Comparison of ENCODE assay signal across 12 cellular contexts in the genomic region with DNA sequence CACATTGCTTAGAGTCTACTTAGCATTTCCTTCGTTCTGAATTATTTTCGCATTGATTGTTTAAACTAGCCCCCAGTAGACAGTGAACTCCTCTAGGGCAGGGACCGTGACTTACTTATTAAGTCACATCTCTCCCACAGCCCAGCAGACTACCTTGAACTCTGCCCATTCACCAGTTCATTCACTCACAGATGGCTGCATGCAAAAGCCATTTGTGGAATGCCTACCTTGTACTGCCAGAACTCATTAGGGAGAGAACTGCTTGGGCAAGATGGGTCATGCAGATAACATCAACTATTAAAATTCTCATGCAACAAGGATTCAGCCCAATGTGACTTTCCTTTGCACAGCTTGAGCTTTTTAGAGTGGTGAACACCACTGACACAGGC.
DNase-seq lines count a peak whose midpoint lies in the region; ATAC-seq and TF ChIP-seq lines count a peak whose summit lies in the region.
"Had no signal": no experiment of that assay in that cellular context is flagged by ENCODE, and none has a peak within 500 bp of the region (broad histone marks: within the 10 kb centered on the region; RNA-seq: fewer than 3 reads in every experiment).

No MANE protein-coding gene starts in this region.

- POLR2A ChIA-PET in AG04449 (lab: Yijun Ruan, JAX): interaction anchor here (0.6 kb wide), 1 partner anchor 144 kb away, joined by 3 read pairs; no protein-coding TSS in a partner anchor
- POLR2A ChIA-PET in CD4-positive, alpha-beta T cell (lab: Charles Lee): no interaction called here

- TF ChIP-seq CTCF in AG04449 (IDR thresholded peaks at IDR 0.05; ENCODE audit: insufficient read depth, low read length, missing control alignments): no peak
- TF ChIP-seq CTCF in CD4-positive, alpha-beta T cell (IDR thresholded peaks at IDR 0.05): no peak

- no peak overlapping the region for H3K4me3 ChIP-seq in AG04449 (ENCODE audit: low read depth, low read length)
- H3K4me3 ChIP-seq: adrenal gland had no signal

- no peaks in the 10 kb centered on the region for H3K9me3 Mint-ChIP-seq in CD4-positive, alpha-beta T cell

- H3K27me3 ChIP-seq in CD4-positive, alpha-beta T cell (ENCODE audit: control insufficient read depth, insufficient read depth, low read length): no peaks in the 10 kb centered on the region
- H3K27me3 ChIP-seq: adrenal gland, neutrophil had no signal

- no peak overlapping the region for H3K4me3 Mint-ChIP-seq in CD4-positive, alpha-beta T cell

- no peak overlapping the region for H3K27ac Mint-ChIP-seq in CD4-positive, alpha-beta T cell

- DNase-seq in AG04449 (ENCODE audit: low read depth, low spot score): peak; percentile 95
- peak; percentile 78 for DNase-seq in H4 (ENCODE audit: low spot score)
- DNase-seq in iris pigment epithelial cell (ENCODE audit: low read depth): peak; percentile 36
- DNase-seq in NK-92 treated with Interleukin-12 subunit alpha and Interleukin-12 subunit beta, amount 100 ng/mL, for 24 hours (lab: John Stamatoyannopoulos, UW): no peak
- no peak for DNase-seq in CD4-positive, alpha-beta T cell
- DNase-seq in activated effector memory CD4-positive, alpha-beta T cell treated with Interleukin-2 at 50 U/mL for 16 hours: no peak
- DNase-seq in HK-2 (ENCODE audit: unreplicated experiment): no peak
- DNase-seq: activated CD4-positive, CD25-positive, alpha-beta regulatory T cell; activated CD8-positive, alpha-beta memory T cell treated with anti-CD3 and anti-CD28 coated beads, Interleukin-2, amount 50 U/mL, for 48 hours; adrenal gland had no signal

- H3K4me1 Mint-ChIP-seq in CD4-positive, alpha-beta T cell (ENCODE audit: low read depth): no peaks in the 10 kb centered on the region

- H3K36me3 Mint-ChIP-seq in CD4-positive, alpha-beta T cell (ENCODE audit: low read depth): no peaks in the 10 kb centered on the region

- CTCF ChIA-PET in AG04449 (lab: Yijun Ruan, JAX): interaction anchor here (1.1 to 10.3 kb wide), 6 partner anchors 6 to 1053 kb away, joined by 3 to 81 read pairs (median 9); no protein-coding TSS in a partner anchor
- CTCF ChIA-PET in CD4-positive, alpha-beta T cell (lab: Charles Lee): interaction anchor here (2.9 kb wide), 1 partner anchor 1053 kb away, joined by 8 read pairs; no protein-coding TSS in a partner anchor

- ATAC-seq in SK-N-SH treated with all-trans-retinoic acid at 6 μM for 48 hours: peak; percentile 73
- no peak for ATAC-seq in CD4-positive, alpha-beta T cell (ENCODE audit: poor library complexity)

- no peak overlapping the region for H3K27ac ChIP-seq in CD4-positive, alpha-beta T cell (ENCODE audit: low read depth, low read length)
- H3K27ac ChIP-seq: adrenal gland, neutrophil had no signal

- intact Hi-C loops in CD4-positive, alpha-beta T cell (cut with DNase I, micrococcal nuclease): no loop called here

- no peaks in the 10 kb centered on the region for H3K9me3 ChIP-seq in CD4-positive, alpha-beta T cell (ENCODE audit: control insufficient read depth, low read length)
- H3K9me3 ChIP-seq: adrenal gland, neutrophil had no signal

- H3K27me3 Mint-ChIP-seq in CD4-positive, alpha-beta T cell: no peaks in the 10 kb centered on the region

TF ChIP-seq in SK-N-SH treated with all-trans-retinoic acid at 6 μM for 48 hours, 23 proteins besides CTCF, POLR2A, EP300 and RAD21 (continues in another document):
- no peak for TF ChIP-seq ZFP30 (CRISPR knock-in tag; IDR thresholded peaks at IDR 0.05)
- TF ChIP-seq ZC3H10 (CRISPR knock-in tag; IDR thresholded peaks at IDR 0.05): no peak
- TF ChIP-seq SNAI2 (CRISPR knock-in tag; IDR thresholded peaks at IDR 0.05): peak; percentile 56; the same call in 1 of the 2 replicates
- TF ChIP-seq, protein P1, sequence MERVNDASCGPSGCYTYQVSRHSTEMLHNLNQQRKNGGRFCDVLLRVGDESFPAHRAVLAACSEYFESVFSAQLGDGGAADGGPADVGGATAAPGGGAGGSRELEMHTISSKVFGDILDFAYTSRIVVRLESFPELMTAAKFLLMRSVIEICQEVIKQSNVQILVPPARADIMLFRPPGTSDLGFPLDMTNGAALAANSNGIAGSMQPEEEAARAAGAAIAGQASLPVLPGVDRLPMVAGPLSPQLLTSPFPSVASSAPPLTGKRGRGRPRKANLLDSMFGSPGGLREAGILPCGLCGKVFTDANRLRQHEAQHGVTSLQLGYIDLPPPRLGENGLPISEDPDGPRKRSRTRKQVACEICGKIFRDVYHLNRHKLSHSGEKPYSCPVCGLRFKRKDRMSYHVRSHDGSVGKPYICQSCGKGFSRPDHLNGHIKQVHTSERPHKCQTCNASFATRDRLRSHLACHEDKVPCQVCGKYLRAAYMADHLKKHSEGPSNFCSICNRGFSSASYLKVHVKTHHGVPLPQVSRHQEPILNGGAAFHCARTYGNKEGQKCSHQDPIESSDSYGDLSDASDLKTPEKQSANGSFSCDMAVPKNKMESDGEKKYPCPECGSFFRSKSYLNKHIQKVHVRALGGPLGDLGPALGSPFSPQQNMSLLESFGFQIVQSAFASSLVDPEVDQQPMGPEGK (CRISPR knock-in tag; IDR thresholded peaks at IDR 0.05; ENCODE audit: borderline replicate concordance): peak; percentile 85; the same call in 1 of the 2 replicates
- no peak for TF ChIP-seq PPARA (CRISPR knock-in tag; IDR thresholded peaks at IDR 0.05; ENCODE audit: borderline replicate concordance)
- TF ChIP-seq, protein P2, sequence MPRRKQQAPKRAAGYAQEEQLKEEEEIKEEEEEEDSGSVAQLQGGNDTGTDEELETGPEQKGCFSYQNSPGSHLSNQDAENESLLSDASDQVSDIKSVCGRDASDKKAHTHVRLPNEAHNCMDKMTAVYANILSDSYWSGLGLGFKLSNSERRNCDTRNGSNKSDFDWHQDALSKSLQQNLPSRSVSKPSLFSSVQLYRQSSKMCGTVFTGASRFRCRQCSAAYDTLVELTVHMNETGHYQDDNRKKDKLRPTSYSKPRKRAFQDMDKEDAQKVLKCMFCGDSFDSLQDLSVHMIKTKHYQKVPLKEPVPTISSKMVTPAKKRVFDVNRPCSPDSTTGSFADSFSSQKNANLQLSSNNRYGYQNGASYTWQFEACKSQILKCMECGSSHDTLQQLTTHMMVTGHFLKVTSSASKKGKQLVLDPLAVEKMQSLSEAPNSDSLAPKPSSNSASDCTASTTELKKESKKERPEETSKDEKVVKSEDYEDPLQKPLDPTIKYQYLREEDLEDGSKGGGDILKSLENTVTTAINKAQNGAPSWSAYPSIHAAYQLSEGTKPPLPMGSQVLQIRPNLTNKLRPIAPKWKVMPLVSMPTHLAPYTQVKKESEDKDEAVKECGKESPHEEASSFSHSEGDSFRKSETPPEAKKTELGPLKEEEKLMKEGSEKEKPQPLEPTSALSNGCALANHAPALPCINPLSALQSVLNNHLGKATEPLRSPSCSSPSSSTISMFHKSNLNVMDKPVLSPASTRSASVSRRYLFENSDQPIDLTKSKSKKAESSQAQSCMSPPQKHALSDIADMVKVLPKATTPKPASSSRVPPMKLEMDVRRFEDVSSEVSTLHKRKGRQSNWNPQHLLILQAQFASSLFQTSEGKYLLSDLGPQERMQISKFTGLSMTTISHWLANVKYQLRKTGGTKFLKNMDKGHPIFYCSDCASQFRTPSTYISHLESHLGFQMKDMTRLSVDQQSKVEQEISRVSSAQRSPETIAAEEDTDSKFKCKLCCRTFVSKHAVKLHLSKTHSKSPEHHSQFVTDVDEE (CRISPR knock-in tag; IDR thresholded peaks at IDR 0.05): peak; percentile 32; the same call in 1 of the 2 replicates
- no peak for TF ChIP-seq ARNTL (CRISPR knock-in tag; IDR thresholded peaks at IDR 0.05; ENCODE audit: borderline replicate concordance, low read depth)
- TF ChIP-seq RARB (CRISPR knock-in tag; IDR thresholded peaks at IDR 0.05): no peak
- TF ChIP-seq, protein P3, sequence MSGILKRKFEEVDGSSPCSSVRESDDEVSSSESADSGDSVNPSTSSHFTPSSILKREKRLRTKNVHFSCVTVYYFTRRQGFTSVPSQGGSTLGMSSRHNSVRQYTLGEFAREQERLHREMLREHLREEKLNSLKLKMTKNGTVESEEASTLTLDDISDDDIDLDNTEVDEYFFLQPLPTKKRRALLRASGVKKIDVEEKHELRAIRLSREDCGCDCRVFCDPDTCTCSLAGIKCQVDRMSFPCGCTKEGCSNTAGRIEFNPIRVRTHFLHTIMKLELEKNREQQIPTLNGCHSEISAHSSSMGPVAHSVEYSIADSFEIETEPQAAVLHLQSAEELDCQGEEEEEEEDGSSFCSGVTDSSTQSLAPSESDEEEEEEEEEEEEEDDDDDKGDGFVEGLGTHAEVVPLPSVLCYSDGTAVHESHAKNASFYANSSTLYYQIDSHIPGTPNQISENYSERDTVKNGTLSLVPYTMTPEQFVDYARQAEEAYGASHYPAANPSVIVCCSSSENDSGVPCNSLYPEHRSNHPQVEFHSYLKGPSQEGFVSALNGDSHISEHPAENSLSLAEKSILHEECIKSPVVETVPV (CRISPR knock-in tag; IDR thresholded peaks at IDR 0.05): no peak
- TF ChIP-seq ISL1 (CRISPR knock-in tag; IDR thresholded peaks at IDR 0.05): peak; percentile 94
- TF ChIP-seq BACH2 (CRISPR knock-in tag; IDR thresholded peaks at IDR 0.05; ENCODE audit: borderline replicate concordance): no peak
- TF ChIP-seq, protein P4, sequence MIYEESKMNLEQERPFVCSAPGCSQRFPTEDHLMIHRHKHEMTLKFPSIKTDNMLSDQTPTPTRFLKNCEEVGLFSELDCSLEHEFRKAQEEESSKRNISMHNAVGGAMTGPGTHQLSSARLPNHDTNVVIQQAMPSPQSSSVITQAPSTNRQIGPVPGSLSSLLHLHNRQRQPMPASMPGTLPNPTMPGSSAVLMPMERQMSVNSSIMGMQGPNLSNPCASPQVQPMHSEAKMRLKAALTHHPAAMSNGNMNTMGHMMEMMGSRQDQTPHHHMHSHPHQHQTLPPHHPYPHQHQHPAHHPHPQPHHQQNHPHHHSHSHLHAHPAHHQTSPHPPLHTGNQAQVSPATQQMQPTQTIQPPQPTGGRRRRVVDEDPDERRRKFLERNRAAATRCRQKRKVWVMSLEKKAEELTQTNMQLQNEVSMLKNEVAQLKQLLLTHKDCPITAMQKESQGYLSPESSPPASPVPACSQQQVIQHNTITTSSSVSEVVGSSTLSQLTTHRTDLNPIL (CRISPR knock-in tag; IDR thresholded peaks at IDR 0.05; ENCODE audit: low read depth): peak; percentile 49; the same call in 1 of the 2 replicates
- TF ChIP-seq TOX (CRISPR knock-in tag; IDR thresholded peaks at IDR 0.05; ENCODE audit: borderline replicate concordance): no peak
- no peak for TF ChIP-seq OSR1 (CRISPR knock-in tag; IDR thresholded peaks at IDR 0.05)
- TF ChIP-seq CSDC2 (CRISPR knock-in tag; IDR thresholded peaks at IDR 0.05): no peak
- TF ChIP-seq TCF4 (CRISPR knock-in tag; IDR thresholded peaks at IDR 0.05; ENCODE audit: borderline replicate concordance): no peak
- TF ChIP-seq ZNF70 (CRISPR knock-in tag; IDR thresholded peaks at IDR 0.05): no peak
- no peak for TF ChIP-seq ZNF8 (CRISPR knock-in tag; IDR thresholded peaks at IDR 0.05)
- no peak for TF ChIP-seq ZNF565 (CRISPR knock-in tag; conservative IDR thresholded peaks at IDR 0.05; ENCODE audit: low read depth)
- TF ChIP-seq ESRRG (CRISPR knock-in tag; IDR thresholded peaks at IDR 0.05): no peak

Comparison
In these comparisons a context has a peak if more than half of its experiments do, and no peak if none do; other contexts are left out.
1. DNase-seq: peak in AG04449 (single experiment), H4 (single experiment) and iris pigment epithelial cell (single experiment); none in NK-92 treated with Interleukin-12 subunit alpha and Interleukin-12 subunit beta, amount 100 ng/mL, for 24 hours (single experiment), CD4-positive, alpha-beta T cell (0 of 10), activated effector memory CD4-positive, alpha-beta T cell treated with Interleukin-2 at 50 U/mL for 16 hours (single experiment) and HK-2 (single experiment).